9 cellular contexts compared by ENCODE assay signal in genomic region chr3:134363381-134363755, GRCh38. TPM values are rescaled to one million over a fixed set of nuclear protein-coding genes. Genes with fewer than 3 reads are reported as not detected.
DNase-seq lines count a peak whose midpoint lies in the region; ATAC-seq and TF ChIP-seq lines count a peak whose summit lies in the region.
"Had no signal": no experiment of that assay in that cellular context is flagged by ENCODE, and none has a peak within 500 bp of the region (broad histone marks: within the 10 kb centered on the region; RNA-seq: fewer than 3 reads in every experiment).

No MANE protein-coding gene starts in this region.

- TF ChIP-seq CTCF in activated CD8-positive, alpha-beta T cell treated with anti-CD3 and anti-CD28 coated beads for 36 hours (IDR thresholded peaks at IDR 0.05) = no peak
- TF ChIP-seq CTCF in brain (conservative IDR thresholded peaks at IDR 0.05) (no peak), lower lobe of right lung (IDR thresholded peaks at IDR 0.05) (no peak), thoracic aorta (IDR thresholded peaks at IDR 0.05) (no peak)

- H3K9me3 ChIP-seq in lower lobe of right lung (no peaks in the 10 kb centered on the region), thoracic aorta (no peaks in the 10 kb centered on the region)

- intact Hi-C loops in activated CD8-positive, alpha-beta T cell treated with anti-CD3 and anti-CD28 coated beads for 36 hours (cut with micrococcal nuclease) = no loop called here
- intact Hi-C loops in lower lobe of right lung (cut with DNase I) = loop anchor here (10.0 kb wide), 1 partner anchor 49 kb away; no protein-coding TSS in a partner anchor

- peaks cover 6% of the 10 kb centered on the region for H3K27me3 Mint-ChIP-seq in activated CD8-positive, alpha-beta T cell treated with anti-CD3 and anti-CD28 coated beads for 36 hours
- H3K27me3 Mint-ChIP-seq in activated CD8-positive, alpha-beta T cell treated with anti-CD3 and anti-CD28 coated beads, Interleukin-2, amount 10 ng/mL, durations not matched to agents 7 days and 5 days (ENCODE audit: low read depth) = peaks cover 16% of the 10 kb centered on the region
- H3K27me3 Mint-ChIP-seq in brain = no peaks in the 10 kb centered on the region

- H3K4me3 ChIP-seq in lower lobe of right lung (peak overlapping the region; percentile 45), thoracic aorta (peak overlapping the region; percentile 66)

- peak overlapping the region; percentile 86 for H3K27ac ChIP-seq in lower lobe of right lung
- peak overlapping the region; percentile 81 to 86 for H3K27ac ChIP-seq in thoracic aorta

- POLR2A ChIA-PET in activated CD8-positive, alpha-beta T cell treated with anti-CD3 and anti-CD28 coated beads for 36 hours (lab: Charles Lee) = interaction anchor here (0.9 kb wide), 1 partner anchor 11 kb away, joined by 3 read pairs; no protein-coding TSS in a partner anchor
- POLR2A ChIA-PET in activated CD8-positive, alpha-beta T cell treated with anti-CD3 and anti-CD28 coated beads, Interleukin-2, amount 10 ng/mL, durations not matched to agents 7 days and 5 days (lab: Charles Lee) = interaction anchor here (0.6 kb wide), 1 partner anchor 122 kb away, joined by 3 read pairs; the partner anchor contains the start of genes ANAPC13 and CEP63

- ATAC-seq in activated CD8-positive, alpha-beta T cell treated with anti-CD3 and anti-CD28 coated beads for 36 hours = no peak
- no peak for ATAC-seq in activated CD8-positive, alpha-beta T cell treated with anti-CD3 and anti-CD28 coated beads, Interleukin-2, amount 10 ng/mL, durations not matched to agents 7 days and 5 days
- ATAC-seq in lower lobe of right lung (no peak), thoracic aorta (ENCODE audit: insufficient number of reproducible peaks, low FRiP score, low read depth) (no peak), HG03460 (IDR thresholded peaks at IDR 0.05; ENCODE audit: unreplicated experiment) (no peak), HG02938 (IDR thresholded peaks at IDR 0.05; ENCODE audit: unreplicated experiment) (no peak)

- peak overlapping the region; percentile 40 for H3K4me3 Mint-ChIP-seq in activated CD8-positive, alpha-beta T cell treated with anti-CD3 and anti-CD28 coated beads for 36 hours
- no peak overlapping the region for H3K4me3 Mint-ChIP-seq in activated CD8-positive, alpha-beta T cell treated with anti-CD3 and anti-CD28 coated beads, Interleukin-2, amount 10 ng/mL, durations not matched to agents 7 days and 5 days
- peak overlapping the region in 4 of 5 experiments; percentile 27 to 68 (median 36) for H3K4me3 Mint-ChIP-seq in brain

- H3K4me1 ChIP-seq in lower lobe of right lung = peaks cover 99% of the 10 kb centered on the region
- peaks cover 60 to 98% of the 10 kb centered on the region in 2 donors for H3K4me1 ChIP-seq in thoracic aorta (ENCODE audit: control insufficient read depth in 1 of 2, low read depth in 2 of 2)

- CTCF ChIA-PET in activated CD8-positive, alpha-beta T cell treated with anti-CD3 and anti-CD28 coated beads for 36 hours (lab: Charles Lee) = interaction anchor here (1.0 to 2.8 kb wide), 9 partner anchors 8 to 164 kb away, joined by 3 to 12 read pairs (median 3); no protein-coding TSS in a partner anchor
- CTCF ChIA-PET in activated CD8-positive, alpha-beta T cell treated with anti-CD3 and anti-CD28 coated beads, Interleukin-2, amount 10 ng/mL, durations not matched to agents 7 days and 5 days (lab: Charles Lee) = interaction anchor here (1.6 to 1.8 kb wide), 2 partner anchors 56 to 151 kb away, joined by 3 to 6 read pairs; no protein-coding TSS in a partner anchor

- peaks cover 92% of the 10 kb centered on the region for H3K36me3 ChIP-seq in lower lobe of right lung
- H3K36me3 ChIP-seq in thoracic aorta = peaks cover 74% of the 10 kb centered on the region

- H3K36me3 Mint-ChIP-seq in activated CD8-positive, alpha-beta T cell treated with anti-CD3 and anti-CD28 coated beads for 36 hours (ENCODE audit: low read depth) = no peaks in the 10 kb centered on the region
- H3K36me3 Mint-ChIP-seq in activated CD8-positive, alpha-beta T cell treated with anti-CD3 and anti-CD28 coated beads, Interleukin-2, amount 10 ng/mL, durations not matched to agents 7 days and 5 days (ENCODE audit: low read depth) = no peaks in the 10 kb centered on the region
- peaks cover 86% of the 10 kb centered on the region for H3K36me3 Mint-ChIP-seq in brain

- H3K4me1 Mint-ChIP-seq in activated CD8-positive, alpha-beta T cell treated with anti-CD3 and anti-CD28 coated beads for 36 hours (ENCODE audit: low read depth) = peaks cover 21% of the 10 kb centered on the region
- peaks cover 25% of the 10 kb centered on the region for H3K4me1 Mint-ChIP-seq in activated CD8-positive, alpha-beta T cell treated with anti-CD3 and anti-CD28 coated beads, Interleukin-2, amount 10 ng/mL, durations not matched to agents 7 days and 5 days (ENCODE audit: low read depth)
- peaks cover 78% of the 10 kb centered on the region for H3K4me1 Mint-ChIP-seq in brain

- no peaks in the 10 kb centered on the region for H3K9me3 Mint-ChIP-seq in activated CD8-positive, alpha-beta T cell treated with anti-CD3 and anti-CD28 coated beads for 36 hours
- no peaks in the 10 kb centered on the region for H3K9me3 Mint-ChIP-seq in activated CD8-positive, alpha-beta T cell treated with anti-CD3 and anti-CD28 coated beads, Interleukin-2, amount 10 ng/mL, durations not matched to agents 7 days and 5 days (ENCODE audit: insufficient read depth)
- no peaks in the 10 kb centered on the region for H3K9me3 Mint-ChIP-seq in brain

- peaks cover 7% of the 10 kb centered on the region for H3K27me3 ChIP-seq in lower lobe of right lung (ENCODE audit: low read depth)
- no peaks in the 10 kb centered on the region for H3K27me3 ChIP-seq in thoracic aorta (replicated peaks; ENCODE audit: insufficient read depth)

- no peak for DNase-seq in activated CD8-positive, alpha-beta T cell treated with anti-CD3 and anti-CD28 coated beads for 36 hours
- no peak for DNase-seq in activated CD8-positive, alpha-beta T cell treated with anti-CD3 and anti-CD28 coated beads, Interleukin-2, amount 10 ng/mL, durations not matched to agents 7 days and 5 days
- DNase-seq in lower lobe of right lung (no peak), thoracic aorta (ENCODE audit: low spot score) (no peak), NCI-H748 (lab: John Stamatoyannopoulos, UW; ENCODE audit: unreplicated experiment) (no peak)
- DNase-seq: T-helper 1 cell had no signal

- no peak overlapping the region for H3K27ac Mint-ChIP-seq in activated CD8-positive, alpha-beta T cell treated with anti-CD3 and anti-CD28 coated beads for 36 hours
- no peak overlapping the region for H3K27ac Mint-ChIP-seq in activated CD8-positive, alpha-beta T cell treated with anti-CD3 and anti-CD28 coated beads, Interleukin-2, amount 10 ng/mL, durations not matched to agents 7 days and 5 days
- peak overlapping the region; percentile 71 to 97 (median 84) for H3K27ac Mint-ChIP-seq in brain

RNA-seq across cellular contexts. Expression of gene AMOTL2, which starts 10.9 kb away (rescaled TPM):
- total RNA-seq in activated CD8-positive, alpha-beta T cell treated with anti-CD3 and anti-CD28 coated beads for 36 hours = not detected
- total RNA-seq in activated CD8-positive, alpha-beta T cell treated with anti-CD3 and anti-CD28 coated beads, Interleukin-2, amount 10 ng/mL, durations not matched to agents 7 days and 5 days = not detected
- polyA plus RNA-seq in brain (ENCODE audit: insufficient read depth, low read depth, low replicate concordance) = 23.5 TPM
- total RNA-seq in lower lobe of right lung (77.8 TPM), thoracic aorta (100 to 1,000 TPM in 1 of 2 donors, 10 to 100 TPM in 1; 62.4 to 161 TPM)

Comparison
In these comparisons a context has a peak if more than half of its experiments do, and no peak if none do; other contexts are left out.
1. H3K27ac Mint-ChIP-seq: peak in brain (5 of 5); none in activated CD8-positive, alpha-beta T cell treated with anti-CD3 and anti-CD28 coated beads for 36 hours (single experiment) and activated CD8-positive, alpha-beta T cell treated with anti-CD3 and anti-CD28 coated beads, Interleukin-2, amount 10 ng/mL, durations not matched to agents 7 days and 5 days (single experiment).
2. RNA of gene AMOTL2, which starts 10.9 kb away (total RNA-seq): 62.4 to 161 TPM in thoracic aorta and 77.8 TPM in lower lobe of right lung (single experiment); not detected in activated CD8-positive, alpha-beta T cell treated with anti-CD3 and anti-CD28 coated beads for 36 hours and not detected in activated CD8-positive, alpha-beta T cell treated with anti-CD3 and anti-CD28 coated beads, Interleukin-2, amount 10 ng/mL, durations not matched to agents 7 days and 5 days; every median in the first group is over 10 times any median in the second.